Comparison of ENCODE assay signal across 11 cellular contexts in genomic region chr16:67641779-67642708, GRCh38. TPM values are rescaled to one million over a fixed set of nuclear protein-coding genes. Genes with fewer than 3 reads are reported as not detected.
A peak's percentile ranks its signal among the peaks of the same experiment; 100 is the strongest.
DNase-seq lines count a peak whose midpoint lies in the region; ATAC-seq and TF ChIP-seq lines count a peak whose summit lies in the region.
"Had no signal": no experiment of that assay in that cellular context is flagged by ENCODE, and none has a peak within 500 bp of the region (broad histone marks: within the 10 kb centered on the region; RNA-seq: fewer than 3 reads in every experiment).

No MANE protein-coding gene starts in this region.

- peaks cover 5% of the 10 kb centered on the region for H3K4me1 Mint-ChIP-seq in MCF 10A (ENCODE audit: insufficient read depth, unreplicated experiment)

- H3K36me3 ChIP-seq in testis (ENCODE audit: low read depth, missing control alignments) = no peaks in the 10 kb centered on the region

- no peaks in the 10 kb centered on the region for H3K27me3 Mint-ChIP-seq in MCF 10A (ENCODE audit: insufficient read depth, unreplicated experiment)
- H3K27me3 Mint-ChIP-seq: IgD-negative memory B cell had no signal

- H3K9me3 Mint-ChIP-seq in MCF 10A (ENCODE audit: unreplicated experiment) = no peaks in the 10 kb centered on the region
- H3K9me3 Mint-ChIP-seq: IgD-negative memory B cell had no signal

- CTCF ChIA-PET in MCF 10A (lab: Yijun Ruan, JAX) = interaction anchor here (0.6 to 1.5 kb wide), 8 partner anchors 18 to 693 kb away, joined by 3 to 5 read pairs (median 4); partner anchors contain the start of gene ACD

- WGBS in testis, 2 donors = 44 to 61% methylated on average over 4 to 10 of the region's 10 CpGs

- DNase-seq in NCI-H2081 (lab: John Stamatoyannopoulos, UW) (peak; percentile 22 to 66), NCI-H2081 treated with DMSO at 0.1 percent for 48 hours (lab: John Stamatoyannopoulos, UW) (no peak), MCF 10A (ENCODE audit: unreplicated experiment) (peak; percentile 49), hepatic stellate cell (ENCODE audit: low spot score) (peak; percentile 49), testis (peak; percentile 73), dedifferentiated amniotic fluid mesenchymal stem cell (ENCODE audit: extremely low spot score) (no peak), NCI-H510A treated with DMSO at 0.1 percent for 48 hours (lab: John Stamatoyannopoulos, UW) (no peak)
- DNase-seq: GOT3 had no signal

- peaks cover 25% of the 10 kb centered on the region for H3K36me3 Mint-ChIP-seq in MCF 10A (ENCODE audit: insufficient read depth, unreplicated experiment)
- H3K36me3 Mint-ChIP-seq: IgD-negative memory B cell had no signal

- intact Hi-C loops in MCF 10A (cut with micrococcal nuclease) (loop anchor here (5.0 kb wide), 1 partner anchor 80 kb away; the partner anchor contains the start of gene CTCF), testis (cut with DNase I; ENCODE audit: low total_unique reads) (loop anchor here (10.0 kb wide), 1 partner anchor 97 kb away; no protein-coding TSS in a partner anchor)

- no peak for TF ChIP-seq CTCF in MCF 10A (IDR thresholded peaks at IDR 0.05; ENCODE audit: unreplicated experiment)
- no peak for TF ChIP-seq CTCF in testis (IDR thresholded peaks at IDR 0.05)

- BruUV-seq in MCF 10A (replicated peaks; lab: Mats Ljungman, UMichigan) = no TSS peak

- no peaks in the 10 kb centered on the region for H3K27me3 ChIP-seq in testis

- H3K27ac ChIP-seq in testis = no peak overlapping the region

- POLR2A ChIA-PET in MCF 10A (lab: Yijun Ruan, JAX) = interaction anchor here (0.5 to 1.4 kb wide), 6 partner anchors 8 to 691 kb away, joined by 3 to 4 read pairs (median 3); partner anchors contain the start of genes ACD and PARD6A

- H3K4me3 ChIP-seq in testis = no peak overlapping the region

- no peak overlapping the region for H3K4me3 Mint-ChIP-seq in MCF 10A (ENCODE audit: unreplicated experiment)

- H3K27ac Mint-ChIP-seq in MCF 10A (ENCODE audit: low read depth, unreplicated experiment) = no peak overlapping the region

- no peaks in the 10 kb centered on the region for H3K4me1 ChIP-seq in testis

- H3K9me3 ChIP-seq in testis = no peaks in the 10 kb centered on the region

- no peak for TF ChIP-seq POLR2A in testis (IDR thresholded peaks at IDR 0.05)

- no peak for ATAC-seq in HG03342 (IDR thresholded peaks at IDR 0.05; ENCODE audit: unreplicated experiment)

RNA-seq across cellular contexts. Expression of gene CARMIL2, which starts 2.9 kb away (rescaled TPM):
- total RNA-seq in MCF 10A (2022) (1.6 and 1.9 TPM in 2 replicates), testis (1 to 10 TPM; 5.6 to 7.9 TPM)
- 3.1 TPM for polyA plus RNA-seq in testis (ENCODE audit: insufficient read depth, low read depth, low replicate concordance)

RNA-seq across cellular contexts. Expression of gene ACD, which starts 18.0 kb away (rescaled TPM):
- total RNA-seq in MCF 10A (2022) = 26.1 and 33.6 TPM in 2 replicates
- 10 to 100 TPM; 44.7 to 48.3 TPM for total RNA-seq in testis
- 40.3 TPM for polyA plus RNA-seq in testis (ENCODE audit: insufficient read depth, low read depth, low replicate concordance)

RNA-seq across cellular contexts. Expression of gene PARD6A, which starts 18.7 kb away (rescaled TPM):
- total RNA-seq in MCF 10A (2022) (3.2 and 4.5 TPM in 2 replicates), testis (10 to 100 TPM; 30.0 to 80.1 TPM)
- 35.4 TPM for polyA plus RNA-seq in testis (ENCODE audit: insufficient read depth, low read depth, low replicate concordance)

RNA-seq across cellular contexts. Expression of gene ENKD1, which starts 24.5 kb away (rescaled TPM):
- total RNA-seq in MCF 10A (2022) = 12.8 and 14.5 TPM in 2 replicates
- 10 to 100 TPM; 37.7 to 47.5 TPM for total RNA-seq in testis
- 53.3 TPM for polyA plus RNA-seq in testis (ENCODE audit: insufficient read depth, low read depth, low replicate concordance)

RNA-seq across cellular contexts. Expression of gene C16orf86, which starts 24.6 kb away (rescaled TPM):
- 0.54 and 0.65 TPM in 2 replicates for total RNA-seq in MCF 10A (2022)
- total RNA-seq in testis = 10 to 100 TPM; 38.7 to 43.4 TPM
- polyA plus RNA-seq in testis (ENCODE audit: insufficient read depth, low read depth, low replicate concordance) = 77.9 TPM
- total RNA-seq: A673 had no signal

Comparison
In these comparisons a context has a peak if more than half of its experiments do, and no peak if none do; other contexts are left out.
1. DNase-seq: peak in NCI-H2081 (2 of 2), MCF 10A (single experiment), hepatic stellate cell (single experiment) and testis (single experiment); none in NCI-H2081 treated with DMSO at 0.1 percent for 48 hours (single experiment), dedifferentiated amniotic fluid mesenchymal stem cell (single experiment) and NCI-H510A treated with DMSO at 0.1 percent for 48 hours (single experiment).